ENCODE assay signal across 1 cellular context in the genomic region with DNA sequence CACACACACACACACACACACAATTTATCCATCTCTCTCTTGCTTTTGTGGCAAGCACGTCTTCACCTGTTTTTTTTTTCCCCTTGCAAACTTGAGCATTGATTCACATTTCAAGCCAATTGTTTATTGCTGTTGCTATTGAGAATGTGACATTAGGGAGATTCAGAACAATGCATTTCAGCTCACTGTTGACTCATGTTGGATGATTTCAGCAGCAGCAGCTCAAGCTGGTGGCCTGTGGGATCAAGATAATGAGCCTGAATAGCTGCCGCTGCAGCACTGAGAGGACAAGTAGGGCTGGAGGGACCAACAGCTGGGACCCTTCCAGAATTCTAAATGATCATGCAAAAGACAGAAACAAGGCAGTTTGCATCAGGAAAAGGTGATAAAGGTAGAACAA.
TF ChIP-seq lines count a peak whose summit lies in the region.

No MANE protein-coding gene starts in this region.

TF ChIP-seq in WTC11, 78 proteins besides CTCF, POLR2A, EP300 and RAD21 (continued from another document):
- TF ChIP-seq, protein P1, sequence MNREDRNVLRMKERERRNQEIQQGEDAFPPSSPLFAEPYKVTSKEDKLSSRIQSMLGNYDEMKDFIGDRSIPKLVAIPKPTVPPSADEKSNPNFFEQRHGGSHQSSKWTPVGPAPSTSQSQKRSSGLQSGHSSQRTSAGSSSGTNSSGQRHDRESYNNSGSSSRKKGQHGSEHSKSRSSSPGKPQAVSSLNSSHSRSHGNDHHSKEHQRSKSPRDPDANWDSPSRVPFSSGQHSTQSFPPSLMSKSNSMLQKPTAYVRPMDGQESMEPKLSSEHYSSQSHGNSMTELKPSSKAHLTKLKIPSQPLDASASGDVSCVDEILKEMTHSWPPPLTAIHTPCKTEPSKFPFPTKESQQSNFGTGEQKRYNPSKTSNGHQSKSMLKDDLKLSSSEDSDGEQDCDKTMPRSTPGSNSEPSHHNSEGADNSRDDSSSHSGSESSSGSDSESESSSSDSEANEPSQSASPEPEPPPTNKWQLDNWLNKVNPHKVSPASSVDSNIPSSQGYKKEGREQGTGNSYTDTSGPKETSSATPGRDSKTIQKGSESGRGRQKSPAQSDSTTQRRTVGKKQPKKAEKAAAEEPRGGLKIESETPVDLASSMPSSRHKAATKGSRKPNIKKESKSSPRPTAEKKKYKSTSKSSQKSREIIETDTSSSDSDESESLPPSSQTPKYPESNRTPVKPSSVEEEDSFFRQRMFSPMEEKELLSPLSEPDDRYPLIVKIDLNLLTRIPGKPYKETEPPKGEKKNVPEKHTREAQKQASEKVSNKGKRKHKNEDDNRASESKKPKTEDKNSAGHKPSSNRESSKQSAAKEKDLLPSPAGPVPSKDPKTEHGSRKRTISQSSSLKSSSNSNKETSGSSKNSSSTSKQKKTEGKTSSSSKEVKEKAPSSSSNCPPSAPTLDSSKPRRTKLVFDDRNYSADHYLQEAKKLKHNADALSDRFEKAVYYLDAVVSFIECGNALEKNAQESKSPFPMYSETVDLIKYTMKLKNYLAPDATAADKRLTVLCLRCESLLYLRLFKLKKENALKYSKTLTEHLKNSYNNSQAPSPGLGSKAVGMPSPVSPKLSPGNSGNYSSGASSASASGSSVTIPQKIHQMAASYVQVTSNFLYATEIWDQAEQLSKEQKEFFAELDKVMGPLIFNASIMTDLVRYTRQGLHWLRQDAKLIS (CRISPR knock-in tag; IDR thresholded peaks at IDR 0.05; ENCODE audit: borderline replicate concordance) = no peak
- TF ChIP-seq ZNF138 (CRISPR knock-in tag; conservative IDR thresholded peaks at IDR 0.05) = no peak
